34 cellular contexts compared by ENCODE assay signal in genomic region chr11:135019343-135019742, GRCh38.
"Had no signal": no experiment of that assay in that cellular context is flagged by ENCODE, and none has a peak within 500 bp of the region (broad histone marks: within the 10 kb centered on the region; RNA-seq: fewer than 3 reads in every experiment).

No MANE protein-coding gene starts in this region.

- H3K9me3 ChIP-seq: MG63 had no signal

- DNase-seq: Karpas-422, Kasumi-1, KG1, MG63, MM.1S, NCI-H1048, NCI-H1092, NCI-H1092 treated with DMSO at 0.1 percent for 48 hours, NCI-H1105, NCI-H1105 treated with DMSO at 0.1 percent for 48 hours, NCI-H1417, NCI-H1417 treated with DMSO at 0.1 percent for 48 hours, NCI-H1436, NCI-H1436 treated with DMSO at 0.1 percent for 48 hours, NCI-H146, NCI-H1694, NCI-H1694 treated with DMSO at 0.1 percent for 48 hours, NCI-H187, NCI-H187 treated with DMSO at 0.1 percent for 48 hours, NCI-H1930, NCI-H2029, NCI-H2029 treated with DMSO at 0.1 percent for 48 hours, NCI-H2081, NCI-H2081 treated with DMSO at 0.1 percent for 48 hours, NCI-H2107, NCI-H2171, NCI-H2171 treated with DMSO at 0.1 percent for 48 hours, NCI-H2227 treated with DMSO at 0.1 percent for 48 hours, NCI-H226, NCI-H345, NCI-H446, NCI-H446 treated with DMSO at 0.1 percent for 48 hours, NCI-H510A had no signal

- H3K4me3 ChIP-seq: MG63 had no signal

- H3K27ac ChIP-seq: KMS-11 had no signal

- H3K36me3 ChIP-seq: MG63 had no signal
